Comparison of ENCODE assay signal across 1 cellular context in the genomic region with DNA sequence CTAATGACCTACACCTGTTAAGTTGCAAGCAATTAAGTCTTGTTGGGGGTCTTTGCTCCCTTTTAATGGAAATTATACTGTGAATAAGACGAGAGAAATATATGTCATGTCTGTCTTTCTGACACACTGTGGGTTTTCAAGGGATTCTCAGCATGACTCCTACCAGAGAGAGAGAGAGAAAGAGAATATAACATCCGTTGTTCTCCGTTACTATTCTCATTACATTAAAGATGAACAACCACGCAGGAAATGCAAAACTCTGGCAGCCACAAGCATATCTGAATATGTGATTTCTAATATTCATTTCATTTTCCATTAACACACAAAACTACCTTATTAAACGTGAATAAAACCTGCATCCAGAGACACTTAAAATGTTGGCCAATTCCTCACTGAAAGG.
TF ChIP-seq lines count a peak whose summit lies in the region.

No MANE protein-coding gene starts in this region.

TF ChIP-seq in neural cell, 6 proteins besides CTCF, POLR2A, EP300 and RAD21:
- TF ChIP-seq REST (IDR thresholded peaks at IDR 0.05; ENCODE audit: borderline replicate concordance) (no peak), SMC3 (conservative IDR thresholded peaks at IDR 0.05; ENCODE audit: poor library complexity) (no peak), EZH2 (IDR thresholded peaks at IDR 0.05; ENCODE audit: borderline replicate concordance, insufficient read depth, low read length, poor library complexity, severe bottlenecking) (no peak), TAF1 (IDR thresholded peaks at IDR 0.05; ENCODE audit: low read depth) (no peak), POLR2AphosphoS5 (IDR thresholded peaks at IDR 0.05) (no peak), MXI1 (conservative IDR thresholded peaks at IDR 0.05; ENCODE audit: poor library complexity, severe bottlenecking) (no peak)
